In the genomic region with DNA sequence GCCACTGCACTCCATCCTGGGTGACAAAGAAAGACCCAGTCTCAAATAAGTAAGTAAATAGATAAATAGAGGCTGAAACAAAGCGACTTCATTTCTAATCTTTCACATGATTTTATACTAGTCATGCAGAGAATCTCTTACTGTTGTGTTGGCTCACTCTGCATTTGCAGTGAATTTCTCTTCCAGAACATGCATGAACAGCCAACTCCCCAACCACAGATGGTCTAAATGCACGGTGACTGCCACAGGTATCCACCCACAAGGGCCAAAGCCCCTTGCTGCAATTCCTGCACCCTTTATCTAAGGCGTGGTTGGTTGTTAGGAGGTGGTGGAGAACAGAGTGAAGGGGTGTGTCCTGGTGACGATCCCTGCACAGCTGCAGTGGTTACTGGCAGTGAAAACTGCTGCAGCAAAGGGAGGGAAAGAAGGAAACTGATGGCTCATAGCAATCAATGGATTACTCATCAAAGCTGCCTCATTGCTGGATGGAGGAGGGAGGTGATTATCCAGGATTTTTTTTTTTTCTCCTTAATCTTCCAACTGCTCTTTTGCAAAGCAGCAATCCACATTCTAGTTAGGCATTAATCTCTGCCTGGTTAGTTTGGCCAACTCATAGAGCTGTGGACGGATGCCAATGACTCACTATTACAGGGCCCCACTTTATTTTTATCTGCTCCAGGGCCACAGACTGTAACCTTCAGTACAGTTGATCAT, we compare ENCODE assay signal across 8 cellular contexts. TPM values are rescaled to one million over a fixed set of nuclear protein-coding genes. Genes with fewer than 3 reads are reported as not detected.
DNase-seq lines count a peak whose midpoint lies in the region; ATAC-seq lines count a peak whose summit lies in the region.

No MANE protein-coding gene starts in this region.

- H3K4me3 ChIP-seq in effector memory CD4-positive, alpha-beta T cell (ENCODE audit: insufficient read depth, low read depth, low read length, poor library complexity, severe bottlenecking), result no peak overlapping the region

- POLR2A ChIA-PET in activated CD4-positive, alpha-beta T cell treated with anti-CD3 and anti-CD28 coated beads for 36 hours (lab: Charles Lee), result no interaction called here

- CTCF ChIA-PET in activated CD4-positive, alpha-beta T cell treated with anti-CD3 and anti-CD28 coated beads for 36 hours (lab: Charles Lee), result interaction anchor here (0.7 kb wide), 1 partner anchor 728 kb away, joined by 3 read pairs; no protein-coding TSS in a partner anchor

- H3K4me1 Mint-ChIP-seq in activated CD4-positive, alpha-beta T cell treated with anti-CD3 and anti-CD28 coated beads for 36 hours, result peaks cover 38% of the 10 kb centered on the region
- peaks cover 28% of the 10 kb centered on the region for H3K4me1 Mint-ChIP-seq in memory B cell

- peaks cover 16% of the 10 kb centered on the region for H3K4me1 ChIP-seq in effector memory CD4-positive, alpha-beta T cell (ENCODE audit: control insufficient read depth, insufficient read depth, low read length, poor library complexity, severe bottlenecking)

- DNase-seq in activated CD4-positive, alpha-beta T cell treated with anti-CD3 and anti-CD28 coated beads for 36 hours, result peak; percentile 36
- no peak for DNase-seq in activated CD4-positive, alpha-beta T cell treated with anti-CD3 and anti-CD28 coated beads for 4 hours
- DNase-seq in NCI-H1694 (lab: John Stamatoyannopoulos, UW) (peak; percentile 17), caudate nucleus (lab: John Stamatoyannopoulos, UW) (peak in 46 of 61 donors; percentile 3 to 63 (median 34)), memory B cell (ENCODE audit: low spot score in 2 of 2) (no peak), NCI-H524 (lab: John Stamatoyannopoulos, UW) (no peak)
- DNase-seq in effector memory CD4-positive, alpha-beta T cell, result no peak

- intact Hi-C loops in activated CD4-positive, alpha-beta T cell treated with anti-CD3 and anti-CD28 coated beads for 36 hours (cut with DNase I, micrococcal nuclease), result loop anchor here (1.0 kb wide), 1 partner anchor 19 kb away; no protein-coding TSS in a partner anchor

- no peaks in the 10 kb centered on the region for H3K27me3 ChIP-seq in effector memory CD4-positive, alpha-beta T cell (replicated peaks; ENCODE audit: control insufficient read depth, insufficient read depth, low read length, poor library complexity, severe bottlenecking)

- no peaks in the 10 kb centered on the region for H3K27me3 Mint-ChIP-seq in activated CD4-positive, alpha-beta T cell treated with anti-CD3 and anti-CD28 coated beads for 36 hours
- H3K27me3 Mint-ChIP-seq in memory B cell, result no peaks in the 10 kb centered on the region

- H3K9me3 ChIP-seq in effector memory CD4-positive, alpha-beta T cell (ENCODE audit: control insufficient read depth, low read length), result no peaks in the 10 kb centered on the region

- H3K27ac Mint-ChIP-seq in activated CD4-positive, alpha-beta T cell treated with anti-CD3 and anti-CD28 coated beads for 36 hours, result no peak overlapping the region
- peak overlapping the region; percentile 77 for H3K27ac Mint-ChIP-seq in memory B cell

- H3K9me3 Mint-ChIP-seq in activated CD4-positive, alpha-beta T cell treated with anti-CD3 and anti-CD28 coated beads for 36 hours (ENCODE audit: low read depth), result no peaks in the 10 kb centered on the region
- H3K9me3 Mint-ChIP-seq in memory B cell, result no peaks in the 10 kb centered on the region

- H3K36me3 ChIP-seq in effector memory CD4-positive, alpha-beta T cell (ENCODE audit: control insufficient read depth, insufficient read depth, low read length), result no peaks in the 10 kb centered on the region

- peak; percentile 21 for ATAC-seq in activated CD4-positive, alpha-beta T cell treated with anti-CD3 and anti-CD28 coated beads for 36 hours
- ATAC-seq in GM21825 (IDR thresholded peaks at IDR 0.05; ENCODE audit: unreplicated experiment), result peak; percentile 44
- ATAC-seq in memory B cell (ENCODE audit: low read depth), result peak; percentile 10

- no peak overlapping the region for H3K4me3 Mint-ChIP-seq in activated CD4-positive, alpha-beta T cell treated with anti-CD3 and anti-CD28 coated beads for 36 hours
- H3K4me3 Mint-ChIP-seq in memory B cell, result peak overlapping the region; percentile 32

- H3K27ac ChIP-seq in caudate nucleus (ENCODE audit: low read depth, low read length), result peak overlapping the region; percentile 76
- no peak overlapping the region for H3K27ac ChIP-seq in effector memory CD4-positive, alpha-beta T cell (ENCODE audit: insufficient read depth, low read length, poor library complexity, severe bottlenecking)

- no peaks in the 10 kb centered on the region for H3K36me3 Mint-ChIP-seq in activated CD4-positive, alpha-beta T cell treated with anti-CD3 and anti-CD28 coated beads for 36 hours (ENCODE audit: low read depth)
- peaks cover 11% of the 10 kb centered on the region for H3K36me3 Mint-ChIP-seq in memory B cell

RNA-seq across cellular contexts. Expression of a gene that starts 50.6 kb away (rescaled TPM):
- under 1 TPM; 0.32 to 0.71 TPM for total RNA-seq in activated CD4-positive, alpha-beta T cell treated with anti-CD3 and anti-CD28 coated beads for 36 hours

Comparison
In these comparisons a context has a peak if more than half of its experiments do, and no peak if none do; other contexts are left out.
1. DNase-seq: peak in activated CD4-positive, alpha-beta T cell treated with anti-CD3 and anti-CD28 coated beads for 36 hours (single experiment), NCI-H1694 (single experiment) and caudate nucleus (46 of 61); none in activated CD4-positive, alpha-beta T cell treated with anti-CD3 and anti-CD28 coated beads for 4 hours (0 of 2), memory B cell (0 of 2), effector memory CD4-positive, alpha-beta T cell (0 of 3) and NCI-H524 (0 of 2).
2. Peak in every context shown above with its lines, with median percentiles within 50 percentile points of each other: ATAC-seq.